In the genomic region with DNA sequence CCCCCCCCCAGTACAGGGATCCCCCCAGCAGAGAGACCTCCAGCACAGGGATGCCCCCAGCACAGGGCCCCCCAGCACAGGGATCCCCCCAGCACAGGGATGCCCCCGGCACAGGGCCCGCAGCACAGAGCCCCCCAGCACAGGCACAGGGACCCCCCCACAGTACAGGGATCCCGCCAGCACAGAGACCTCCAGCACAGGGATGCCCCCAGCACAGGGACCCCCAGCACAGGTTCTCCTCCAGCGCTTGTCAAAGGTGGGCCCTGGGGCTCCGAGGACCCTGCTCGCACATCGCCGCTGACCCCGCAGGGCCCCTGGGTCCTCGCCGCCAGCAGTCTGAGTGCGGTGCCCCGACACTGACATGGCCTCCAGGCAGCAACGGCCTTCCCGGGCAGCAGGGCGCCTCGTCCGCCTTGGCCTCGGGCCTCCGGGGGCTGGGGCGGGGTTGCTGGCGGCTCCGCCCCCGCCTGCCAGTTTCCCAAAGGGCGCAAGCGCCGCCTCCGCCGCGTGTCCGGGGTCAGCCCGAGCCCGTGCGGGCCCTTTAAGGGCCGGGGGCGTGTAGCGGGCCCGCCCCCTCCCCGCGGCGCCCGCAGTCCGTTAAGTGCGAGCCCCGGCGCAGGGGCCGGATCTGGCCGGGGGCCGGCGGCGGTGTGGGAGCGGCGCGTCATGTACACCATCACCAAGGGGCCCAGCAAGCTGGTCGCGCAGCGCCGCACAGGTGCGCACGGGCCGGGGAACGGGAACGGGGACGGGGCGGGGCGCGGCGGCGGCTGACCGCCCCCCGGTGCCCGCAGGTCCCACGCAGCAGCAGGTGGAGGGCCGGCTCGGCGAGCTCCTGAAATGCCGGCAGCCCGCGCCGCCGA, we compare ENCODE assay signal across 8 cellular contexts. TPM values are rescaled to one million over a fixed set of nuclear protein-coding genes. Genes with fewer than 3 reads are reported as not detected.
A peak's percentile ranks its signal among the peaks of the same experiment; 100 is the strongest.
DNase-seq lines count a peak whose midpoint lies in the region; ATAC-seq and TF ChIP-seq lines count a peak whose summit lies in the region.

A gene with protein sequence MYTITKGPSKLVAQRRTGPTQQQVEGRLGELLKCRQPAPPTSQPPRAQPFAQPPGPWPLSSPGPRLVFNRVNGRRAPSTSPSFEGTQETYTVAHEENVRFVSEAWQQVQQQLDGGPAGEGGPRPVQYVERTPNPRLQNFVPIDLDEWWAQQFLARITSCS (plus strand): TSS at position 503 of the 863 bp plus-strand sequence. CDS start 164 bp downstream, at position 667.

- peak within 1 kb of the TSS; percentile 21 for H2AFZ ChIP-seq in ACC112 (ENCODE audit: low read length, unreplicated experiment)

- H3K27me3 Mint-ChIP-seq in activated CD8-positive, alpha-beta memory T cell treated with anti-CD3 and anti-CD28 coated beads, Interleukin-2, amount 10 ng/mL, durations not matched to agents 7 days and 5 days = no peaks in the 10 kb centered on the region
- H3K27me3 Mint-ChIP-seq in endothelial cell (ENCODE audit: unreplicated experiment) (peaks cover 5% of the 10 kb centered on the region), mesothelial cell of epicardium (ENCODE audit: low read depth) (no peaks in the 10 kb centered on the region)

- H3K27ac Mint-ChIP-seq in activated CD8-positive, alpha-beta memory T cell treated with anti-CD3 and anti-CD28 coated beads, Interleukin-2, amount 10 ng/mL, durations not matched to agents 7 days and 5 days = peak within 1 kb of the TSS; percentile 44
- H3K27ac Mint-ChIP-seq in endothelial cell (ENCODE audit: unreplicated experiment) (no peak within 1 kb of the TSS), mesothelial cell of epicardium (no peak within 1 kb of the TSS)

- H3K27ac ChIP-seq in ACC112 (ENCODE audit: low read depth, low read length) = no peak within 1 kb of the TSS

- peaks cover 12% of the 10 kb centered on the region for H3K79me2 ChIP-seq in ACC112 (ENCODE audit: control insufficient read depth, insufficient read depth, low read length, unreplicated experiment)

- H3K27me3 ChIP-seq in ACC112 (ENCODE audit: insufficient read depth, low read length) = no peaks in the 10 kb centered on the region

- ATAC-seq in GM18519 (IDR thresholded peaks at IDR 0.05; ENCODE audit: low FRiP score, unreplicated experiment) = peak; percentile 30
- peak; percentile 45 for ATAC-seq in HG03280 (IDR thresholded peaks at IDR 0.05; ENCODE audit: unreplicated experiment)
- ATAC-seq in activated CD8-positive, alpha-beta memory T cell treated with anti-CD3 and anti-CD28 coated beads, Interleukin-2, amount 10 ng/mL, durations not matched to agents 7 days and 5 days = peak; percentile 75

- H3K9me3 Mint-ChIP-seq in activated CD8-positive, alpha-beta memory T cell treated with anti-CD3 and anti-CD28 coated beads, Interleukin-2, amount 10 ng/mL, durations not matched to agents 7 days and 5 days (ENCODE audit: low read depth) = no peaks in the 10 kb centered on the region
- H3K9me3 Mint-ChIP-seq in endothelial cell (ENCODE audit: unreplicated experiment) (no peaks in the 10 kb centered on the region), mesothelial cell of epicardium (no peaks in the 10 kb centered on the region)

- H3K4me1 Mint-ChIP-seq in activated CD8-positive, alpha-beta memory T cell treated with anti-CD3 and anti-CD28 coated beads, Interleukin-2, amount 10 ng/mL, durations not matched to agents 7 days and 5 days = peaks cover 17% of the 10 kb centered on the region
- peaks cover 4% of the 10 kb centered on the region for H3K4me1 Mint-ChIP-seq in endothelial cell (ENCODE audit: unreplicated experiment)
- H3K4me1 Mint-ChIP-seq in mesothelial cell of epicardium = peaks cover 7% of the 10 kb centered on the region

- peaks cover 15% of the 10 kb centered on the region for H3K4me1 ChIP-seq in ACC112 (ENCODE audit: control insufficient read depth, insufficient read depth, low read length, unreplicated experiment)

- CTCF ChIA-PET in activated CD8-positive, alpha-beta memory T cell treated with anti-CD3 and anti-CD28 coated beads, Interleukin-2, amount 10 ng/mL, durations not matched to agents 7 days and 5 days (lab: Charles Lee) = interaction anchor here (1.0 kb wide), 1 partner anchor 62 kb away, joined by 3 read pairs; no protein-coding TSS in a partner anchor

- peak; percentile 67 for DNase-seq in NOMO-1 treated with dmso at 0.1 percent for 144 hours (lab: John Stamatoyannopoulos, UW; ENCODE audit: unreplicated experiment)
- DNase-seq in activated CD8-positive, alpha-beta memory T cell treated with anti-CD3 and anti-CD28 coated beads, Interleukin-2, amount 10 ng/mL, durations not matched to agents 7 days and 5 days = peak; percentile 82
- peak; percentile 74 for DNase-seq in endothelial cell (ENCODE audit: low spot score)
- peak in 1 of 2 experiments; percentile 66 for DNase-seq in mesothelial cell of epicardium (ENCODE audit: low spot score in 2 of 2, unreplicated experiment in 2 of 2)
- peak; percentile 18 to 29 for DNase-seq in stimulated activated CD8-positive, alpha-beta memory T cell treated with anti-CD3 and anti-CD28 coated beads, Interleukin-2, amount 100 ng/mL, for 1 hour (ENCODE audit: low read depth in 2 of 2)

- H3K36me3 Mint-ChIP-seq in activated CD8-positive, alpha-beta memory T cell treated with anti-CD3 and anti-CD28 coated beads, Interleukin-2, amount 10 ng/mL, durations not matched to agents 7 days and 5 days = no peaks in the 10 kb centered on the region
- H3K36me3 Mint-ChIP-seq in endothelial cell (ENCODE audit: low read depth, unreplicated experiment) (no peaks in the 10 kb centered on the region), mesothelial cell of epicardium (no peaks in the 10 kb centered on the region)

- peak within 1 kb of the TSS; percentile 69 for H3K4me3 Mint-ChIP-seq in activated CD8-positive, alpha-beta memory T cell treated with anti-CD3 and anti-CD28 coated beads, Interleukin-2, amount 10 ng/mL, durations not matched to agents 7 days and 5 days
- H3K4me3 Mint-ChIP-seq in endothelial cell (ENCODE audit: unreplicated experiment) (peak within 1 kb of the TSS; percentile 62), mesothelial cell of epicardium (peak within 1 kb of the TSS; percentile 62)

- H3K4me3 ChIP-seq in ACC112 (ENCODE audit: low read depth, low read length) = peak within 1 kb of the TSS; percentile 83

- no peaks in the 10 kb centered on the region for H3K36me3 ChIP-seq in ACC112 (ENCODE audit: insufficient read depth, low read length)

- TF ChIP-seq CTCF in endothelial cell (IDR thresholded peaks at IDR 0.05; ENCODE audit: unreplicated experiment) = no peak
- no peak for TF ChIP-seq CTCF in mesothelial cell of epicardium (IDR thresholded peaks at IDR 0.05; ENCODE audit: unreplicated experiment)

RNA-seq across cellular contexts. Expression of the gene that starts here (rescaled TPM):
- total RNA-seq in activated CD8-positive, alpha-beta memory T cell treated with anti-CD3 and anti-CD28 coated beads, Interleukin-2, amount 10 ng/mL, durations not matched to agents 7 days and 5 days = 10 to 100 TPM; 42.5 to 47.3 TPM
- total RNA-seq in endothelial cell (ENCODE audit: unreplicated experiment) (2.9 TPM), mesothelial cell of epicardium (20.5 to 24.6 TPM (median 21.7 TPM) in 3 replicates)
